8 cellular contexts compared by ENCODE assay signal in genomic region chr9:137227057-137227852, GRCh38. TPM values are rescaled to one million over a fixed set of nuclear protein-coding genes. Genes with fewer than 3 reads are reported as not detected.
A peak's percentile ranks its signal among the peaks of the same experiment; 100 is the strongest.
DNase-seq lines count a peak whose midpoint lies in the region; ATAC-seq and TF ChIP-seq lines count a peak whose summit lies in the region.

TSS of gene RNF224 (plus strand) at chr9:137227502. CDS start at chr9:137228336, 834 bp downstream.

- peak; percentile 43 for ATAC-seq in naive thymus-derived CD8-positive, alpha-beta T cell
- ATAC-seq in stimulated activated naive B cell treated with anti-CD40 and anti-IgM and Interleukin-4, amounts not matched to agents 10 μg/mL and 1 μg/mL and 100 μg/mL, for 72 hours (replicated peaks): peak; percentile 57
- no peak for ATAC-seq in HG02884 (IDR thresholded peaks at IDR 0.05; ENCODE audit: unreplicated experiment)

- H3K27me3 Mint-ChIP-seq in naive thymus-derived CD8-positive, alpha-beta T cell: peaks cover 2 to 17% (median 4%) of the 10 kb centered on the region in 5 donors
- H3K27me3 Mint-ChIP-seq in stimulated activated naive B cell treated with anti-CD40 and anti-IgM and Interleukin-4, amounts not matched to agents 10 μg/mL and 1 μg/mL and 100 μg/mL, for 72 hours: peaks cover 12 to 24% of the 10 kb centered on the region in 2 donors

- H3K4me1 Mint-ChIP-seq in naive thymus-derived CD8-positive, alpha-beta T cell: peaks cover 5 to 14% (median 12%) of the 10 kb centered on the region in 4 donors
- peaks cover 13 to 30% of the 10 kb centered on the region in 2 donors for H3K4me1 Mint-ChIP-seq in stimulated activated naive B cell treated with anti-CD40 and anti-IgM and Interleukin-4, amounts not matched to agents 10 μg/mL and 1 μg/mL and 100 μg/mL, for 72 hours

- peak within 1 kb of the TSS in 6 of 10 donors; percentile 2 to 90 (median 32) for H3K27ac Mint-ChIP-seq in naive thymus-derived CD8-positive, alpha-beta T cell
- H3K27ac Mint-ChIP-seq in stimulated activated naive B cell treated with anti-CD40 and anti-IgM and Interleukin-4, amounts not matched to agents 10 μg/mL and 1 μg/mL and 100 μg/mL, for 72 hours: peak within 1 kb of the TSS; percentile 87

- peaks cover 0 to 2% (median 1%) of the 10 kb centered on the region in 3 donors for H3K36me3 Mint-ChIP-seq in naive thymus-derived CD8-positive, alpha-beta T cell
- no peaks in the 10 kb centered on the region for H3K36me3 Mint-ChIP-seq in stimulated activated naive B cell treated with anti-CD40 and anti-IgM and Interleukin-4, amounts not matched to agents 10 μg/mL and 1 μg/mL and 100 μg/mL, for 72 hours

- H2AFZ ChIP-seq in OCI-LY3 (ENCODE audit: low read depth, low read length): no peak within 1 kb of the TSS

- no peak within 1 kb of the TSS; the same call in 1 of the 2 replicates for H3K9ac ChIP-seq in OCI-LY3 (ENCODE audit: low read length)

- H3K9me3 ChIP-seq in OCI-LY3 (ENCODE audit: insufficient read depth, low read length): no peaks in the 10 kb centered on the region

- DNase-seq in HK-2 (ENCODE audit: unreplicated experiment) (peak; percentile 84), activated T-cell treated with anti-CD3 and anti-CD28 coated beads for 1 hour (ENCODE audit: low read depth) (peak; percentile 74), epithelial cell of proximal tubule (ENCODE audit: low read depth) (no peak)
- peak; percentile 71 to 88 (median 81) for DNase-seq in naive thymus-derived CD8-positive, alpha-beta T cell
- peak; percentile 73 for DNase-seq in stimulated activated naive B cell treated with anti-CD40 and anti-IgM and Interleukin-4, amounts not matched to agents 10 μg/mL and 1 μg/mL and 100 μg/mL, for 72 hours

- TF ChIP-seq CTCF in C4-2B (conservative IDR thresholded peaks at IDR 0.05) (peak; percentile 93), OCI-LY3 (IDR thresholded peaks at IDR 0.05; ENCODE audit: low read depth, low read length) (peak; percentile 91), epithelial cell of proximal tubule (conservative IDR thresholded peaks at IDR 0.05; ENCODE audit: low read depth, low read length) (peak; percentile 86)

- H3K9me3 Mint-ChIP-seq in naive thymus-derived CD8-positive, alpha-beta T cell: no peaks in the 10 kb centered on the region
- no peaks in the 10 kb centered on the region for H3K9me3 Mint-ChIP-seq in stimulated activated naive B cell treated with anti-CD40 and anti-IgM and Interleukin-4, amounts not matched to agents 10 μg/mL and 1 μg/mL and 100 μg/mL, for 72 hours

- peaks cover 15% of the 10 kb centered on the region for H3K4me1 ChIP-seq in OCI-LY3 (ENCODE audit: low read length)

- H3K4me2 ChIP-seq in OCI-LY3 (ENCODE audit: low read length): peak within 1 kb of the TSS; percentile 37

- H3K27me3 ChIP-seq in OCI-LY3 (ENCODE audit: low read depth, low read length): no peaks in the 10 kb centered on the region

- H4K20me1 ChIP-seq in OCI-LY3 (ENCODE audit: insufficient read depth, low read length): no peaks in the 10 kb centered on the region

- H3K79me2 ChIP-seq in OCI-LY3 (ENCODE audit: low read length): no peaks in the 10 kb centered on the region

- H3K4me3 Mint-ChIP-seq in naive thymus-derived CD8-positive, alpha-beta T cell: peak within 1 kb of the TSS in 5 of 10 donors; percentile 1 to 64 (median 28)
- H3K4me3 Mint-ChIP-seq in stimulated activated naive B cell treated with anti-CD40 and anti-IgM and Interleukin-4, amounts not matched to agents 10 μg/mL and 1 μg/mL and 100 μg/mL, for 72 hours: peak within 1 kb of the TSS in 1 of 2 donors; percentile 29

- no peaks in the 10 kb centered on the region for H3K36me3 ChIP-seq in OCI-LY3 (replicated peaks; ENCODE audit: low read depth, low read length)

- H3K4me3 ChIP-seq in OCI-LY3 (ENCODE audit: low read length) (no peak within 1 kb of the TSS), epithelial cell of proximal tubule (ENCODE audit: low read depth, low read length) (no peak within 1 kb of the TSS)

- POLR2A ChIA-PET in naive thymus-derived CD8-positive, alpha-beta T cell (lab: Charles Lee): interaction anchor here (0.9 to 6.4 kb wide), 9 partner anchors 10 to 140 kb away, joined by 3 to 59 read pairs (median 6); partner anchors contain the start of genes ANAPC2, MAN1B1 and SSNA1

- H3K27ac ChIP-seq in C4-2B (peak within 1 kb of the TSS; percentile 90), OCI-LY3 (ENCODE audit: low read length) (no peak within 1 kb of the TSS)

RNA-seq across cellular contexts. Expression of gene RNF224, which starts in this region (rescaled TPM):
- total RNA-seq in epithelial cell of proximal tubule: not detected in 2 replicates
- under 1 TPM in 1 of 2 experiments, not detected in 1; 0.21 TPM for total RNA-seq in naive thymus-derived CD8-positive, alpha-beta T cell
- polyA plus RNA-seq in naive thymus-derived CD8-positive, alpha-beta T cell: not detected

Comparison
In these comparisons a context has a peak if more than half of its experiments do, and no peak if none do; other contexts are left out.
1. Peak in DNase-seq and ATAC-seq in naive thymus-derived CD8-positive, alpha-beta T cell; RNA of the gene not detected or under 1 TPM.